1 cellular context compared by ENCODE assay signal in genomic region chr17:74212913-74213791, GRCh38.
TF ChIP-seq lines count a peak whose summit lies in the region.

Gene TTYH2, plus strand, starts transcription at chr17:74213571. Its CDS starts 17 bp downstream, at chr17:74213588.

TF ChIP-seq in K562, 482 proteins besides CTCF, POLR2A, EP300 and RAD21 (continued from another document and continues in another):
- TF ChIP-seq ZNF592 (IDR thresholded peaks at IDR 0.05), result no peak
- peak; percentile 84 for TF ChIP-seq SPI1 (IDR thresholded peaks at IDR 0.05; ENCODE audit: borderline replicate concordance, low read depth, low read length)
- TF ChIP-seq TBP (optimal IDR thresholded peaks at IDR 0.05; ENCODE audit: low read depth, low read length), result no peak
- TF ChIP-seq ZNF511 (CRISPR knock-in tag; IDR thresholded peaks at IDR 0.05), result 0 out of 2 replicates have a peak, but pooled peaks have one; percentile 35
- no peak for TF ChIP-seq ZNF12 (CRISPR knock-in tag; IDR thresholded peaks at IDR 0.05)
- TF ChIP-seq ZNF449 (CRISPR knock-in tag; IDR thresholded peaks at IDR 0.05), result no peak
- no peak for TF ChIP-seq HMBOX1 (IDR thresholded peaks at IDR 0.05)
- no peak for TF ChIP-seq E2F3 (CRISPR knock-in tag; IDR thresholded peaks at IDR 0.05)
- TF ChIP-seq ZNF282 (CRISPR knock-in tag; IDR thresholded peaks at IDR 0.05), result no peak; the same call in 1 of the 2 replicates
- TF ChIP-seq ZNF184 (CRISPR knock-in tag; IDR thresholded peaks at IDR 0.05), result no peak
- TF ChIP-seq FOXO4 (CRISPR knock-in tag; IDR thresholded peaks at IDR 0.05), result no peak
- TF ChIP-seq ZBTB26 (CRISPR knock-in tag; IDR thresholded peaks at IDR 0.05), result no peak
- no peak; the same call in 1 of the 2 replicates for TF ChIP-seq HDAC2 (IDR thresholded peaks at IDR 0.05)
- no peak for TF ChIP-seq SMAD4 (CRISPR knock-in tag; conservative IDR thresholded peaks at IDR 0.05)
- TF ChIP-seq RBM14 (IDR thresholded peaks at IDR 0.05; ENCODE audit: borderline replicate concordance, insufficient read depth, low read depth, low read length), result no peak
- no peak for TF ChIP-seq HMGN3 (IDR thresholded peaks at IDR 0.05; ENCODE audit: borderline replicate concordance, extremely low read depth, insufficient read length, low read depth, low read length)
- TF ChIP-seq HLTF (IDR thresholded peaks at IDR 0.05), result no peak
- no peak for TF ChIP-seq ZNF224 (CRISPR knock-in tag; IDR thresholded peaks at IDR 0.05)
- TF ChIP-seq KDM2B (CRISPR knock-in tag; IDR thresholded peaks at IDR 0.05), result no peak
- TF ChIP-seq CTBP1 (IDR thresholded peaks at IDR 0.05; ENCODE audit: borderline replicate concordance), result no peak
- no peak for TF ChIP-seq SNAPC5 (CRISPR knock-in tag; IDR thresholded peaks at IDR 0.05)
- TF ChIP-seq HMG20B (CRISPR knock-in tag; IDR thresholded peaks at IDR 0.05), result no peak
- TF ChIP-seq RBM17 (IDR thresholded peaks at IDR 0.05; ENCODE audit: borderline replicate concordance, low read depth, low read length), result no peak
- no peak for TF ChIP-seq KLF13 (tag; IDR thresholded peaks at IDR 0.05; ENCODE audit: borderline replicate concordance, low read depth)
- TF ChIP-seq NFRKB (IDR thresholded peaks at IDR 0.05; ENCODE audit: low read depth), result no peak
- no peak for TF ChIP-seq HINFP (tag; conservative IDR thresholded peaks at IDR 0.05; ENCODE audit: low read depth)
- TF ChIP-seq TFE3 (CRISPR knock-in tag; IDR thresholded peaks at IDR 0.05), result no peak
- TF ChIP-seq PREB (CRISPR knock-in tag; IDR thresholded peaks at IDR 0.05), result no peak
- no peak for TF ChIP-seq POU5F1 (IDR thresholded peaks at IDR 0.05; ENCODE audit: borderline replicate concordance, low read depth, low read length, partially characterized antibody)
- TF ChIP-seq HDAC3 (IDR thresholded peaks at IDR 0.05; ENCODE audit: borderline replicate concordance, partially characterized antibody), result no peak
- no peak for TF ChIP-seq MBD1 (CRISPR knock-in tag; IDR thresholded peaks at IDR 0.05)
- TF ChIP-seq POLR3A (IDR thresholded peaks at IDR 0.05; ENCODE audit: borderline replicate concordance, extremely low read depth, insufficient read depth, insufficient read length), result no peak
- TF ChIP-seq ID3 (CRISPR knock-in tag; IDR thresholded peaks at IDR 0.05), result no peak
- no peak for TF ChIP-seq ID3 (tag; IDR thresholded peaks at IDR 0.05)
- TF ChIP-seq ZNF639 (CRISPR knock-in tag; conservative IDR thresholded peaks at IDR 0.05 in 1 of 2, IDR thresholded peaks at IDR 0.05 in 1 of 2), result no peak
- no peak for TF ChIP-seq TOE1 (IDR thresholded peaks at IDR 0.05; ENCODE audit: borderline replicate concordance)
- no peak for TF ChIP-seq TOE1 (CRISPR knock-in tag; IDR thresholded peaks at IDR 0.05; ENCODE audit: borderline replicate concordance, low read depth)
- no peak for TF ChIP-seq ZNF124 (CRISPR knock-in tag; IDR thresholded peaks at IDR 0.05)
- TF ChIP-seq BRF1 (IDR thresholded peaks at IDR 0.05; ENCODE audit: borderline replicate concordance, extremely low read depth, insufficient read length), result no peak
- peak; percentile 48; the same call in 1 of the 2 replicates for TF ChIP-seq PHF21A (IDR thresholded peaks at IDR 0.05; ENCODE audit: borderline replicate concordance, low read depth)
- no peak for TF ChIP-seq MED1 (CRISPR knock-in tag; IDR thresholded peaks at IDR 0.05; ENCODE audit: borderline replicate concordance)
- TF ChIP-seq MTA3 (IDR thresholded peaks at IDR 0.05; ENCODE audit: borderline replicate concordance), result 0 out of 2 replicates have a peak, but pooled peaks have one; percentile 12
- TF ChIP-seq HNRNPH1 (optimal IDR thresholded peaks at IDR 0.05; ENCODE audit: low read depth, low read length), result no peak
